11 cellular contexts compared by ENCODE assay signal in the genomic region with DNA sequence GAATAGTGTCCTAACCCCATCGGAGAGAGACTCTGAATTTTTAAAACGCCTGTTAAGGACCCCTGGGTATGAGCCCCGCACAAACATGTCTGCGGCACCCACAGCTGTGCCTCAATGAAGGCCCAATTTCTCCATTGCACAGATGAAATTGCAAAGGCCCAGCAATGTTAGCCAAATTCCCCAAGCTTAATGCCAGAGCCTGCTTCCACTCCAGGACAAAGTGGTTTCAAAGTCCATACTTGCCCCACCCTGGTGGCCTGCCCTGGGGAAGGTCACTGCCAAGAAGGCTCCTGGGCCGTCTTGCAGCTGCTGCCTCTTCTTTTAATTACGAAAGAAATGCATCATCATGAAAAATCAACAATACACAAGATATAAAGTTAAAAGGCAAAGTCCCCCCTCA.
DNase-seq lines count a peak whose midpoint lies in the region; ATAC-seq and TF ChIP-seq lines count a peak whose summit lies in the region.
"Had no signal": no experiment of that assay in that cellular context is flagged by ENCODE, and none has a peak within 500 bp of the region (broad histone marks: within the 10 kb centered on the region; RNA-seq: fewer than 3 reads in every experiment).

No MANE protein-coding gene starts in this region.

- H2BK15ac ChIP-seq in mesenchymal stem cell (ENCODE audit: low read depth, poor library complexity, severe bottlenecking), result no peak overlapping the region

- H3K36me3 Mint-ChIP-seq in natural killer cell treated with Interleukin-12 subunit alpha and Interleukin-12 subunit beta and Interleukin-15 and Interleukin-18, amount 100 ng/mL, for 72 hours, result no peaks in the 10 kb centered on the region
- no peaks in the 10 kb centered on the region for H3K36me3 Mint-ChIP-seq in natural killer cell

- 65 to 66% methylated on average over 6 of the region's 6 CpGs for WGBS in body of pancreas, 2 donors
- 85% methylated on average over 4 of the region's 6 CpGs for WGBS in mesenchymal stem cell

- H3K27me3 Mint-ChIP-seq in natural killer cell treated with Interleukin-12 subunit alpha and Interleukin-12 subunit beta and Interleukin-15 and Interleukin-18, amount 100 ng/mL, for 72 hours, result peaks cover 17 to 19% of the 10 kb centered on the region in 2 donors
- peaks cover 17 to 23% of the 10 kb centered on the region in 2 donors for H3K27me3 Mint-ChIP-seq in natural killer cell (ENCODE audit: low read depth in 2 of 2)

- H3K27ac ChIP-seq in body of pancreas, result peak overlapping the region in 1 of 4 donors; percentile 76
- H3K27ac ChIP-seq in mesenchymal stem cell (ENCODE audit: low read length, poor library complexity, severe bottlenecking), result no peak overlapping the region
- peak overlapping the region; percentile 82 to 86 for H3K27ac ChIP-seq in uterus

- ATAC-seq in natural killer cell treated with Interleukin-12 subunit alpha and Interleukin-12 subunit beta and Interleukin-15 and Interleukin-18, amount 100 ng/mL, for 72 hours, result no peak
- no peak for ATAC-seq in natural killer cell
- ATAC-seq in body of pancreas, result no peak
- no peak for ATAC-seq in HG02885 (IDR thresholded peaks at IDR 0.05; ENCODE audit: poor library complexity, unreplicated experiment)
- ATAC-seq in HG03045 (IDR thresholded peaks at IDR 0.05; ENCODE audit: unreplicated experiment), result no peak

- H3K4me1 ChIP-seq in body of pancreas, result peaks cover 23% of the 10 kb centered on the region
- no peaks in the 10 kb centered on the region for H3K4me1 ChIP-seq in mesenchymal stem cell (ENCODE audit: control insufficient read depth, insufficient read depth, low read depth, low read length)
- peaks cover 8 to 10% of the 10 kb centered on the region in 2 donors for H3K4me1 ChIP-seq in uterus

- H3K27ac Mint-ChIP-seq in natural killer cell treated with Interleukin-12 subunit alpha and Interleukin-12 subunit beta and Interleukin-15 and Interleukin-18, amount 100 ng/mL, for 72 hours, result peak overlapping the region; percentile 37 to 55
- no peak overlapping the region for H3K27ac Mint-ChIP-seq in natural killer cell
- H3K27ac Mint-ChIP-seq: endodermal cell had no signal

- no peak overlapping the region for H2BK5ac ChIP-seq in mesenchymal stem cell (ENCODE audit: low read depth, low read length, poor library complexity, severe bottlenecking)

- no peak overlapping the region for H4K8ac ChIP-seq in mesenchymal stem cell (ENCODE audit: low read length)

- DNase-seq in natural killer cell treated with Interleukin-12 subunit alpha and Interleukin-12 subunit beta and Interleukin-15 and Interleukin-18, amount 100 ng/mL, for 72 hours (ENCODE audit: low spot score), result no peak
- no peak for DNase-seq in natural killer cell
- peak; percentile 4 to 41 (median 13) for DNase-seq in body of pancreas
- no peak for DNase-seq in mesenchymal stem cell
- no peak for DNase-seq in uterus
- no peak for DNase-seq in NCI-H345 treated with DMSO at 0.1 percent for 48 hours (lab: John Stamatoyannopoulos, UW; ENCODE audit: unreplicated experiment)
- DNase-seq: endodermal cell, KG1, NCI-H748 treated with DMSO at 0.1 percent for 48 hours had no signal

- no peak overlapping the region for H2AK5ac ChIP-seq in mesenchymal stem cell (ENCODE audit: low read length, severe bottlenecking)

- no peak overlapping the region for H3K4ac ChIP-seq in mesenchymal stem cell (ENCODE audit: low read depth in 1 of 2, low read length in 2 of 2)

- intact Hi-C loops in natural killer cell (cut with micrococcal nuclease), result no loop called here
- intact Hi-C loops in body of pancreas (cut with DNase I), result no loop called here
- intact Hi-C loops in uterus (cut with DNase I; ENCODE audit: low total_unique reads), result no loop called here

- H3K4me2 ChIP-seq in mesenchymal stem cell (ENCODE audit: low read length, poor library complexity, severe bottlenecking), result no peak overlapping the region

- H3K14ac ChIP-seq in mesenchymal stem cell (ENCODE audit: low read length in 2 of 2), result no peak overlapping the region

- H3K36me3 ChIP-seq in body of pancreas (replicated peaks in 1 of 2; ENCODE audit: insufficient read depth in 1 of 2, low read depth in 2 of 2) (no peaks in the 10 kb centered on the region), mesenchymal stem cell (ENCODE audit: control insufficient read depth in 1 of 2, insufficient read depth in 2 of 2, low read depth in 1 of 2, low read length in 2 of 2) (no peaks in the 10 kb centered on the region), uterus (no peaks in the 10 kb centered on the region)

- no peaks in the 10 kb centered on the region for H3K27me3 ChIP-seq in body of pancreas
- no peaks in the 10 kb centered on the region for H3K27me3 ChIP-seq in mesenchymal stem cell (ENCODE audit: control insufficient read depth in 1 of 2, insufficient read depth in 1 of 2, low read length in 2 of 2)
- H3K27me3 ChIP-seq in uterus, result no peaks in the 10 kb centered on the region

- H2AFZ ChIP-seq in mesenchymal stem cell (ENCODE audit: low read depth, low read length), result no peak overlapping the region

- no peaks in the 10 kb centered on the region for H3K9me3 ChIP-seq in body of pancreas
- H3K9me3 ChIP-seq in mesenchymal stem cell (ENCODE audit: control insufficient read depth, low read length), result no peaks in the 10 kb centered on the region
- H3K9me3 ChIP-seq in uterus, result no peaks in the 10 kb centered on the region

- H3K9ac ChIP-seq in mesenchymal stem cell (ENCODE audit: low read length), result peak overlapping the region; percentile 85

- TF ChIP-seq CTCF in natural killer cell (IDR thresholded peaks at IDR 0.05), result no peak
- no peak for TF ChIP-seq CTCF in body of pancreas (IDR thresholded peaks at IDR 0.05)
- TF ChIP-seq CTCF in uterus (IDR thresholded peaks at IDR 0.05), result no peak

- H3K4me3 Mint-ChIP-seq in natural killer cell treated with Interleukin-12 subunit alpha and Interleukin-12 subunit beta and Interleukin-15 and Interleukin-18, amount 100 ng/mL, for 72 hours, result peak overlapping the region; percentile 67
- H3K4me3 Mint-ChIP-seq in natural killer cell, result no peak overlapping the region
- H3K4me3 Mint-ChIP-seq: endodermal cell had no signal

- H3K9me3 Mint-ChIP-seq in natural killer cell treated with Interleukin-12 subunit alpha and Interleukin-12 subunit beta and Interleukin-15 and Interleukin-18, amount 100 ng/mL, for 72 hours, result no peaks in the 10 kb centered on the region
- H3K9me3 Mint-ChIP-seq in natural killer cell, result no peaks in the 10 kb centered on the region
- H3K9me3 Mint-ChIP-seq: endodermal cell had no signal

- H3K23ac ChIP-seq in mesenchymal stem cell (ENCODE audit: low read length in 2 of 2), result no peak overlapping the region

- H3K4me3 ChIP-seq in body of pancreas, result no peak overlapping the region
- peak overlapping the region in 1 of 2 experiments; percentile 78 for H3K4me3 ChIP-seq in mesenchymal stem cell (ENCODE audit: insufficient read depth in 1 of 2, low read depth in 1 of 2, low read length in 2 of 2)
- no peak overlapping the region for H3K4me3 ChIP-seq in uterus

- H2BK12ac ChIP-seq in mesenchymal stem cell (ENCODE audit: low read length in 2 of 2), result no peak overlapping the region

- no peak overlapping the region for H2BK120ac ChIP-seq in mesenchymal stem cell (ENCODE audit: low read depth, low read length)

- peaks cover 13 to 15% of the 10 kb centered on the region in 2 donors for H3K4me1 Mint-ChIP-seq in natural killer cell treated with Interleukin-12 subunit alpha and Interleukin-12 subunit beta and Interleukin-15 and Interleukin-18, amount 100 ng/mL, for 72 hours (ENCODE audit: low read depth in 2 of 2)
- no peaks in the 10 kb centered on the region for H3K4me1 Mint-ChIP-seq in natural killer cell

- H3K79me1 ChIP-seq in mesenchymal stem cell (replicated peaks; ENCODE audit: low read length, poor library complexity, severe bottlenecking), result no peaks in the 10 kb centered on the region

- no peak for TF ChIP-seq POLR2A in body of pancreas (IDR thresholded peaks at IDR 0.05)
- TF ChIP-seq POLR2A in uterus (IDR thresholded peaks at IDR 0.05), result no peak

- H4K91ac ChIP-seq in mesenchymal stem cell (ENCODE audit: low read length), result no peak overlapping the region

- H3K18ac ChIP-seq in mesenchymal stem cell (ENCODE audit: low read depth in 1 of 2, low read length in 2 of 2), result no peak overlapping the region

Comparison
In these comparisons a context has a peak if more than half of its experiments do, and no peak if none do; other contexts are left out.
1. H3K27ac Mint-ChIP-seq: peak in natural killer cell treated with Interleukin-12 subunit alpha and Interleukin-12 subunit beta and Interleukin-15 and Interleukin-18, amount 100 ng/mL, for 72 hours (2 of 2); none in natural killer cell (0 of 2).
2. DNase-seq: peak in body of pancreas (4 of 4); none in natural killer cell treated with Interleukin-12 subunit alpha and Interleukin-12 subunit beta and Interleukin-15 and Interleukin-18, amount 100 ng/mL, for 72 hours (single experiment), natural killer cell (single experiment), mesenchymal stem cell (single experiment), uterus (0 of 2) and NCI-H345 treated with DMSO at 0.1 percent for 48 hours (single experiment).